Comparison of ENCODE assay signal across 9 cellular contexts in the genomic region with DNA sequence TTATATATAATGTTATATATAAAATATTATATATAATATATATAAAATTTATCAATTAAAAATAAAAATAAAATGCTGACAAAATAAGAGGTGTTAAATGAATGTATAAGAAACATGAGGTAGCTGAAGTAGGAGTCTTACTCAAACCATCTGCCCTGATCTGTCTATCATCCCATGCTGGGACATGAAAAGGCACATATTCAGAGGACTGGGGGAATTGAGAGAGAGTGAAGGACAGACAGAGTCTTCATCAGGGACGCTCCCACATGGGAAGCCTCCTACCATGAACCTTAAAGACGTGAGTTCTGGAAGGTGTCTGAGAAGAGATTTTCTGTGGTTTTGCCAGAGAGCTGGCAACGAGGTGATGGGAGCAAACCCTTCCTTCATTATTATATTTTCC. TPM values are rescaled to one million over a fixed set of nuclear protein-coding genes. Genes with fewer than 3 reads are reported as not detected.
"Had no signal": no experiment of that assay in that cellular context is flagged by ENCODE, and none has a peak within 500 bp of the region (broad histone marks: within the 10 kb centered on the region; RNA-seq: fewer than 3 reads in every experiment).

No MANE protein-coding gene starts in this region.

- ATAC-seq: GM23338, K562 had no signal

- H3K4me3 Mint-ChIP-seq: GM23338, H9 had no signal

- H3K4me1 Mint-ChIP-seq: GM23338 had no signal

- DNase-seq: H9, HCEC 1CT, IMR-90 had no signal

- H3K27ac Mint-ChIP-seq: GM23338, H9 had no signal

- FAIRE-seq: H54, HTR-8/SVneo, K562 had no signal

RNA-seq across cellular contexts. Expression of a gene that starts 4.1 kb away (rescaled TPM):
- total RNA-seq: GM23338, H1, H9, HT-29, IMR-90, K562 had no signal

RNA-seq across cellular contexts. Expression of a gene that starts 30.9 kb away (rescaled TPM):
- total RNA-seq: GM23338, H1, H9, IMR-90, K562 had no signal
